In the genomic region with DNA sequence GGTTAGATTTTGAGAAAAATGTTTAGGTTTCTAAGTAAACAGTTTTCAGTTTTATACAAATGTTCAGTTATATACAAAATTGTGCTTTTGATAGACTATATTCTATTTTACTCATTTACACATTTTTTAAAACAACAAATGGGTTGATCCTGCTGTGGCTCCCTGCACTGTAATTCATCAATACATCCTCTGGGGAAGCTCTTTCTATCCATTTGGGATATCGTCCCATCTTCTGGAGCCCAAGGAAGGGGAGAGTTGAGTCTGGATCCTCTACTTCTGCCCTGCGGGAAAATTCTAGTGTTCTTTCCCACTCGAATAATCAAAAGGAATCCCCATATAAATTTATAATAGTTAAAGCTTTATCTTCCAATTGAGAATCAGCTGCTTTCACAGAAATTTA, we compare ENCODE assay signal across 19 cellular contexts.
DNase-seq lines count a peak whose midpoint lies in the region; ATAC-seq, FAIRE-seq and TF ChIP-seq lines count a peak whose summit lies in the region.
"Had no signal": no experiment of that assay in that cellular context is flagged by ENCODE, and none has a peak within 500 bp of the region (broad histone marks: within the 10 kb centered on the region; RNA-seq: fewer than 3 reads in every experiment).

No MANE protein-coding gene starts in this region.

- peak overlapping the region; percentile 32; the same call in 1 of the 3 replicates for H3K4me2 ChIP-seq in A549

- FAIRE-seq in A549 (lab: Jason Lieb, UNC): no peak

- H3K27me3 Mint-ChIP-seq in chondrocyte (ENCODE audit: low read depth): no peaks in the 10 kb centered on the region
- peaks cover 29% of the 10 kb centered on the region for H3K27me3 Mint-ChIP-seq in activated T-cell treated with anti-CD3 and anti-CD28 coated beads, Interleukin-2, amount 50 U/mL, for 72 hours (ENCODE audit: low read depth)

- CTCF ChIA-PET in A549 (lab: Yijun Ruan, JAX): interaction anchor here (1.5 to 2.6 kb wide), 3 partner anchors 10 to 614 kb away, joined by 3 to 10 read pairs (median 4); no protein-coding TSS in a partner anchor

- no peak for ATAC-seq in A549
- ATAC-seq in foreskin keratinocyte: no peak
- no peak for ATAC-seq in HG03025 (IDR thresholded peaks at IDR 0.05; ENCODE audit: low FRiP score, unreplicated experiment)
- no peak for ATAC-seq in activated T-cell treated with anti-CD3 and anti-CD28 coated beads, Interleukin-2, amount 50 U/mL, for 72 hours (replicated peaks in 1 of 2)

- H3K4me3 ChIP-seq in A549 (no peak overlapping the region), LNCaP clone FGC (ENCODE audit: low read depth, low read length) (no peak overlapping the region)

- TF ChIP-seq POLR2A in A549 (IDR thresholded peaks at IDR 0.05; ENCODE audit: low read length): no peak

- TF ChIP-seq CTCF in A549 (IDR thresholded peaks at IDR 0.05) (no peak), LNCaP clone FGC (IDR thresholded peaks at IDR 0.05; ENCODE audit: control insufficient read depth, extremely low read depth, insufficient read depth) (0 out of 2 replicates have a peak, but pooled peaks have one; percentile 2), chondrocyte (IDR thresholded peaks at IDR 0.05) (peak; percentile 27), foreskin keratinocyte (conservative IDR thresholded peaks at IDR 0.05) (no peak)

- peaks cover 47% of the 10 kb centered on the region for H3K4me1 Mint-ChIP-seq in chondrocyte (ENCODE audit: low read depth)
- no peaks in the 10 kb centered on the region for H3K4me1 Mint-ChIP-seq in activated T-cell treated with anti-CD3 and anti-CD28 coated beads, Interleukin-2, amount 50 U/mL, for 72 hours (ENCODE audit: low read depth)
- H3K4me1 Mint-ChIP-seq: CD14-positive monocyte, IgD-negative memory B cell had no signal

- H3K9me3 ChIP-seq in A549: peaks cover 7% of the 10 kb centered on the region; the same call in 1 of the 3 replicates

- DNase-seq in A549 (ENCODE audit: low read depth in 1 of 2, low spot score in 1 of 2) (no peak), LNCaP clone FGC (ENCODE audit: low read depth) (no peak), chondrocyte (ENCODE audit: low spot score) (no peak), foreskin keratinocyte (no peak), AG08396 (ENCODE audit: low spot score) (no peak), cerebellar cortex (ENCODE audit: low spot score) (no peak)
- no peak for DNase-seq in activated T-cell treated with anti-CD3 and anti-CD28 coated beads, Interleukin-2, amount 50 U/mL, for 72 hours
- DNase-seq: GDM1, NCI-H1694, NCI-H2081, NCI-H2171 treated with DMSO at 0.1 percent for 48 hours, NCI-H526 treated with DMSO at 0.1 percent for 48 hours, OCI-M1, Right ventricle myocardium superior, SW 1271 had no signal

- peaks cover 8% of the 10 kb centered on the region for H3K9me3 Mint-ChIP-seq in chondrocyte (ENCODE audit: low read depth)
- H3K9me3 Mint-ChIP-seq in activated T-cell treated with anti-CD3 and anti-CD28 coated beads, Interleukin-2, amount 50 U/mL, for 72 hours: peaks cover 3% of the 10 kb centered on the region in 2 donors

- no peak for TF ChIP-seq EP300 in A549 (IDR thresholded peaks at IDR 0.05)

- H3K36me3 Mint-ChIP-seq in chondrocyte (ENCODE audit: low read depth): peaks cover 18% of the 10 kb centered on the region
- peaks cover 0 to 3% of the 10 kb centered on the region in 2 donors for H3K36me3 Mint-ChIP-seq in activated T-cell treated with anti-CD3 and anti-CD28 coated beads, Interleukin-2, amount 50 U/mL, for 72 hours (ENCODE audit: insufficient read depth in 2 of 2)
- H3K36me3 Mint-ChIP-seq: CD14-positive monocyte had no signal

- WGBS in A549 (ENCODE audit: missing lambda C conversion rate): 87% methylated on average over 3 of the region's 3 CpGs

- TF ChIP-seq RAD21 in A549 (conservative IDR thresholded peaks at IDR 0.05 in 1 of 2, IDR thresholded peaks at IDR 0.05 in 1 of 2): no peak

- H3K4me1 ChIP-seq in A549: peaks cover 10% of the 10 kb centered on the region; the same call in 2 of the 3 replicates
- peaks cover 8% of the 10 kb centered on the region for H3K4me1 ChIP-seq in foreskin keratinocyte

- peak overlapping the region; percentile 83 for H3K27ac Mint-ChIP-seq in chondrocyte (ENCODE audit: unreplicated experiment)
- H3K27ac Mint-ChIP-seq in activated T-cell treated with anti-CD3 and anti-CD28 coated beads, Interleukin-2, amount 50 U/mL, for 72 hours: no peak overlapping the region
- H3K27ac Mint-ChIP-seq: CD14-positive monocyte, IgD-negative memory B cell had no signal

- no peaks in the 10 kb centered on the region for H3K27me3 ChIP-seq in foreskin keratinocyte

- no peak overlapping the region for H3K4me3 Mint-ChIP-seq in chondrocyte (ENCODE audit: unreplicated experiment)
- H3K4me3 Mint-ChIP-seq in activated T-cell treated with anti-CD3 and anti-CD28 coated beads, Interleukin-2, amount 50 U/mL, for 72 hours: no peak overlapping the region
- H3K4me3 Mint-ChIP-seq: CD14-positive monocyte, IgD-negative memory B cell had no signal

- POLR2A ChIA-PET in A549 (lab: Yijun Ruan, JAX): no interaction called here

- H3K27ac ChIP-seq in A549: no peak overlapping the region
- H3K27ac ChIP-seq in foreskin keratinocyte: peak overlapping the region; percentile 85
- H3K27ac ChIP-seq: 22Rv1 had no signal

TF ChIP-seq in A549, 52 proteins besides CTCF, POLR2A, EP300 and RAD21:
- TF ChIP-seq NPAS2 (CRISPR knock-in tag; IDR thresholded peaks at IDR 0.05; ENCODE audit: borderline replicate concordance) (no peak), FOSL2 (IDR thresholded peaks at IDR 0.05) (no peak), FOSL2 (CRISPR knock-in tag; IDR thresholded peaks at IDR 0.05) (no peak), CEBPB (IDR thresholded peaks at IDR 0.05) (no peak), SMC3 (IDR thresholded peaks at IDR 0.05) (no peak), E2F6 (IDR thresholded peaks at IDR 0.05; ENCODE audit: borderline replicate concordance, low read depth) (no peak), MYC (IDR thresholded peaks at IDR 0.05; ENCODE audit: borderline replicate concordance, low read length) (no peak), JUN (IDR thresholded peaks at IDR 0.05) (no peak), KDM1A (IDR thresholded peaks at IDR 0.05; ENCODE audit: low read depth) (no peak), REST (IDR thresholded peaks at IDR 0.05) (no peak), FOXS1 (CRISPR knock-in tag; IDR thresholded peaks at IDR 0.05) (no peak), BCL3 (IDR thresholded peaks at IDR 0.05) (no peak)

Comparison
In these comparisons a context has a peak if more than half of its experiments do, and no peak if none do; other contexts are left out.
1. CTCF ChIP-seq: peak in LNCaP clone FGC (single experiment) and chondrocyte (single experiment); none in A549 (single experiment) and foreskin keratinocyte (single experiment).